In the genomic region with DNA sequence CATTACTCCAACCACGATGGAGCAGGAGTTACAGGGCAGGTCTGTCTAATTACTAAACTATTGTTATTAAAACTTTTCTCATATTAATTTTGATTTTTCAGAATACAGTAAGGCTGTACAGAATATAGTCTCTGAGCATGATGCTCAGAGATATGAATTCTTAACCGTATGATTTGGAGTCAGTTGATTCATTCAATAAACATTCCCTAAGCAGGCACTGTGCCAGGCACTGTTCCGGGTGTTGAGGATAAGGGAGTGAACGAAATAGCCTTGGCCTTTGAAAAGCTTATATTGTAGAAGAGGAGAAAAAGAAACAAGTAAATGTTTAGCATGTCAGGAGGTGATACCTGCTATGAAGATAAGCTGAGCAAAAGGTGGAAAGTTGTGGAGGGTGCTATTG, we compare ENCODE assay signal across 12 cellular contexts.
DNase-seq lines count a peak whose midpoint lies in the region; ATAC-seq, FAIRE-seq and TF ChIP-seq lines count a peak whose summit lies in the region.
"Had no signal": no experiment of that assay in that cellular context is flagged by ENCODE, and none has a peak within 500 bp of the region (broad histone marks: within the 10 kb centered on the region; RNA-seq: fewer than 3 reads in every experiment).

No MANE protein-coding gene starts in this region.

- H3K27ac ChIP-seq in astrocyte (ENCODE audit: low read depth, low read length) = no peak overlapping the region
- H3K27ac ChIP-seq: VCaP had no signal

- FAIRE-seq in astrocyte (lab: Jason Lieb, UNC) = no peak

- H3K36me3 ChIP-seq in astrocyte (ENCODE audit: insufficient read depth, low read length) = no peaks in the 10 kb centered on the region

- H3K36me3 Mint-ChIP-seq in astrocyte (ENCODE audit: low read depth, unreplicated experiment) (no peaks in the 10 kb centered on the region), type B pancreatic cell (no peaks in the 10 kb centered on the region)

- H3K9me3 Mint-ChIP-seq in astrocyte (ENCODE audit: unreplicated experiment) (no peaks in the 10 kb centered on the region), type B pancreatic cell (no peaks in the 10 kb centered on the region)
- H3K9me3 Mint-ChIP-seq: CD4-positive, alpha-beta T cell; effector memory CD8-positive, alpha-beta T cell had no signal

- H3K4me3 Mint-ChIP-seq in astrocyte (ENCODE audit: unreplicated experiment) (no peak overlapping the region), type B pancreatic cell (no peak overlapping the region)
- H3K4me3 Mint-ChIP-seq: CD4-positive, alpha-beta T cell; effector memory CD8-positive, alpha-beta T cell had no signal

- no peak overlapping the region for H3K4me3 ChIP-seq in astrocyte (ENCODE audit: insufficient read depth, low read depth, low read length)
- H3K4me3 ChIP-seq in retinal pigment epithelial cell (ENCODE audit: low read length) = no peak overlapping the region

- H3K4me1 Mint-ChIP-seq in astrocyte (ENCODE audit: low read depth, unreplicated experiment) = no peaks in the 10 kb centered on the region
- H3K4me1 Mint-ChIP-seq in type B pancreatic cell (ENCODE audit: unreplicated experiment) = no peaks in the 10 kb centered on the region

- no peak overlapping the region for H3K9ac ChIP-seq in astrocyte (ENCODE audit: low read length)

- DNase-seq in ELR (ENCODE audit: low read depth) (peak; percentile 88), astrocyte (ENCODE audit: low read depth) (peak; percentile 84), glomerular endothelial cell (ENCODE audit: extremely low read depth, low read depth, low spot score) (peak; percentile 51), retinal pigment epithelial cell (ENCODE audit: low read depth) (peak; percentile 70), NCI-H1930 (lab: John Stamatoyannopoulos, UW) (no peak), type B pancreatic cell (ENCODE audit: extremely low spot score, unreplicated experiment) (no peak)
- DNase-seq: CD4-positive, alpha-beta T cell; effector memory CD8-positive, alpha-beta T cell; NCI-H1694 had no signal

- no peaks in the 10 kb centered on the region for H3K79me2 ChIP-seq in astrocyte (ENCODE audit: insufficient read depth, low read length)

- TF ChIP-seq CTCF in astrocyte (IDR thresholded peaks at IDR 0.05; ENCODE audit: insufficient read depth, low read depth, low read length) (no peak), retinal pigment epithelial cell (conservative IDR thresholded peaks at IDR 0.05; ENCODE audit: low read depth, low read length) (no peak), type B pancreatic cell (conservative IDR thresholded peaks at IDR 0.05) (no peak)

- no peaks in the 10 kb centered on the region for H3K9me3 ChIP-seq in astrocyte (ENCODE audit: insufficient read depth, low read depth, low read length)

- no peak for ATAC-seq in HG03442 (IDR thresholded peaks at IDR 0.05; ENCODE audit: unreplicated experiment)
- ATAC-seq in GM21576 (IDR thresholded peaks at IDR 0.05; ENCODE audit: unreplicated experiment) = no peak
- ATAC-seq: effector memory CD8-positive, alpha-beta T cell had no signal

- peak overlapping the region; percentile 31 for H3K4me2 ChIP-seq in astrocyte (ENCODE audit: low read length)

- H2AFZ ChIP-seq in astrocyte (ENCODE audit: low read depth, low read length) = no peak overlapping the region

- no peaks in the 10 kb centered on the region for H3K27me3 ChIP-seq in astrocyte (ENCODE audit: insufficient read depth, low read length)

- no peaks in the 10 kb centered on the region for H4K20me1 ChIP-seq in astrocyte (ENCODE audit: insufficient read depth, low read length)

- H3K27ac Mint-ChIP-seq in astrocyte (ENCODE audit: unreplicated experiment) = no peak overlapping the region
- no peak overlapping the region for H3K27ac Mint-ChIP-seq in type B pancreatic cell
- H3K27ac Mint-ChIP-seq: CD4-positive, alpha-beta T cell; effector memory CD8-positive, alpha-beta T cell had no signal

- H3K4me1 ChIP-seq in astrocyte (ENCODE audit: insufficient read depth, low read length) = peaks cover 16% of the 10 kb centered on the region

- H3K27me3 Mint-ChIP-seq in astrocyte (ENCODE audit: low read depth, unreplicated experiment) (peaks cover 2% of the 10 kb centered on the region), type B pancreatic cell (no peaks in the 10 kb centered on the region)

Comparison
In these comparisons a context has a peak if more than half of its experiments do, and no peak if none do; other contexts are left out.
1. DNase-seq: peak in ELR (single experiment), astrocyte (single experiment), glomerular endothelial cell (single experiment) and retinal pigment epithelial cell (single experiment); none in NCI-H1930 (0 of 2) and type B pancreatic cell (single experiment).